Comparison of ENCODE assay signal across 13 cellular contexts in genomic region chr1:15957221-15958090, GRCh38. TPM values are rescaled to one million over a fixed set of nuclear protein-coding genes. Genes with fewer than 3 reads are reported as not detected.
DNase-seq lines count a peak whose midpoint lies in the region; ATAC-seq and TF ChIP-seq lines count a peak whose summit lies in the region.
"Had no signal": no experiment of that assay in that cellular context is flagged by ENCODE, and none has a peak within 500 bp of the region (broad histone marks: within the 10 kb centered on the region; RNA-seq: fewer than 3 reads in every experiment).

No MANE protein-coding gene starts in this region.

- H3K27ac Mint-ChIP-seq in stimulated activated naive CD8-positive, alpha-beta T cell treated with anti-CD3 and anti-CD28 coated beads, Interleukin-15, Interleukin-2, amounts not matched to agents 100 ng/mL and 50 ng/mL, for 24 hours: peak overlapping the region; percentile 91
- H3K27ac Mint-ChIP-seq in activated B cell treated with CpG ODN at 0.5 μM for 24 hours (peak overlapping the region; percentile 69), glutamatergic neuron (ENCODE audit: unreplicated experiment) (peak overlapping the region; percentile 73), type B pancreatic cell (peak overlapping the region; percentile 21)

- no peak for DNase-seq in stimulated activated naive CD8-positive, alpha-beta T cell treated with anti-CD3 and anti-CD28 coated beads, Interleukin-15, Interleukin-2, amounts not matched to agents 100 U/mL and 50 U/mL, for 24 hours
- DNase-seq in activated B cell treated with CpG ODN at 0.5 μM for 24 hours: no peak
- DNase-seq in glutamatergic neuron: no peak
- no peak for DNase-seq in type B pancreatic cell (ENCODE audit: extremely low spot score, unreplicated experiment)
- DNase-seq in cortex of kidney (lab: John Stamatoyannopoulos, UW): no peak
- DNase-seq in MV-4-11 (lab: John Stamatoyannopoulos, UW): no peak
- DNase-seq: NCI-H748 treated with DMSO at 0.1 percent for 48 hours; stimulated activated CD4-positive, alpha-beta T cell treated with anti-CD3 and anti-CD28 coated beads, Interleukin-4, amount 100 ng/mL, for 1 hour; T1000 had no signal

- peaks cover 98% of the 10 kb centered on the region for H3K4me1 Mint-ChIP-seq in stimulated activated naive CD8-positive, alpha-beta T cell treated with anti-CD3 and anti-CD28 coated beads, Interleukin-15, Interleukin-2, amounts not matched to agents 100 ng/mL and 50 ng/mL, for 24 hours (ENCODE audit: low read depth)
- peaks cover 71% of the 10 kb centered on the region for H3K4me1 Mint-ChIP-seq in activated B cell treated with CpG ODN at 0.5 μM for 24 hours
- peaks cover 33% of the 10 kb centered on the region for H3K4me1 Mint-ChIP-seq in glutamatergic neuron (ENCODE audit: low read depth, unreplicated experiment)
- peaks cover 60% of the 10 kb centered on the region for H3K4me1 Mint-ChIP-seq in type B pancreatic cell (ENCODE audit: unreplicated experiment)

- H3K4me3 Mint-ChIP-seq in stimulated activated naive CD8-positive, alpha-beta T cell treated with anti-CD3 and anti-CD28 coated beads, Interleukin-15, Interleukin-2, amounts not matched to agents 100 ng/mL and 50 ng/mL, for 24 hours: no peak overlapping the region
- H3K4me3 Mint-ChIP-seq in activated B cell treated with CpG ODN at 0.5 μM for 24 hours (no peak overlapping the region), glutamatergic neuron (ENCODE audit: unreplicated experiment) (peak overlapping the region; percentile 32), type B pancreatic cell (no peak overlapping the region)

- no peak for ATAC-seq in stimulated activated naive CD8-positive, alpha-beta T cell treated with anti-CD3 and anti-CD28 coated beads, Interleukin-15, Interleukin-2, amounts not matched to agents 100 U/mL and 50 U/mL, for 24 hours
- ATAC-seq in activated B cell treated with CpG ODN at 0.5 μM for 24 hours (ENCODE audit: low read depth): no peak
- no peak for ATAC-seq in HG03442 (IDR thresholded peaks at IDR 0.05; ENCODE audit: unreplicated experiment)

- TF ChIP-seq CTCF in activated B cell treated with CpG ODN at 0.5 μM for 24 hours (IDR thresholded peaks at IDR 0.05): no peak
- peak; percentile 53 for TF ChIP-seq CTCF in glutamatergic neuron (IDR thresholded peaks at IDR 0.05; ENCODE audit: partially characterized antibody, unreplicated experiment)
- TF ChIP-seq CTCF in type B pancreatic cell (conservative IDR thresholded peaks at IDR 0.05): peak; percentile 67

- intact Hi-C loops in activated B cell treated with CpG ODN at 0.5 μM for 24 hours (cut with micrococcal nuclease): loop anchor here (10.0 kb wide), 1 partner anchor 97 kb away; no protein-coding TSS in a partner anchor

- CTCF ChIA-PET in activated B cell treated with CpG ODN at 0.5 μM for 24 hours (lab: Charles Lee): interaction anchor here (1.0 to 2.7 kb wide), 3 partner anchors 18 to 142 kb away, joined by 3 to 10 read pairs (median 4); partner anchors contain the start of gene ZBTB17

- no peaks in the 10 kb centered on the region for H3K9me3 Mint-ChIP-seq in stimulated activated naive CD8-positive, alpha-beta T cell treated with anti-CD3 and anti-CD28 coated beads, Interleukin-15, Interleukin-2, amounts not matched to agents 100 ng/mL and 50 ng/mL, for 24 hours
- H3K9me3 Mint-ChIP-seq in activated B cell treated with CpG ODN at 0.5 μM for 24 hours: no peaks in the 10 kb centered on the region
- peaks cover 6% of the 10 kb centered on the region for H3K9me3 Mint-ChIP-seq in glutamatergic neuron (ENCODE audit: unreplicated experiment)
- H3K9me3 Mint-ChIP-seq in type B pancreatic cell: no peaks in the 10 kb centered on the region

- POLR2A ChIA-PET in activated B cell treated with CpG ODN at 0.5 μM for 24 hours (lab: Charles Lee): interaction anchor here (0.5 to 10.7 kb wide), 9 partner anchors 7 to 114 kb away, joined by 3 to 282 read pairs (median 5); partner anchors contain the start of gene ZBTB17

- H3K27me3 Mint-ChIP-seq in stimulated activated naive CD8-positive, alpha-beta T cell treated with anti-CD3 and anti-CD28 coated beads, Interleukin-15, Interleukin-2, amounts not matched to agents 100 ng/mL and 50 ng/mL, for 24 hours: no peaks in the 10 kb centered on the region
- H3K27me3 Mint-ChIP-seq in activated B cell treated with CpG ODN at 0.5 μM for 24 hours (no peaks in the 10 kb centered on the region), glutamatergic neuron (ENCODE audit: unreplicated experiment) (peaks cover 5% of the 10 kb centered on the region), type B pancreatic cell (no peaks in the 10 kb centered on the region)

- H3K36me3 Mint-ChIP-seq in stimulated activated naive CD8-positive, alpha-beta T cell treated with anti-CD3 and anti-CD28 coated beads, Interleukin-15, Interleukin-2, amounts not matched to agents 100 ng/mL and 50 ng/mL, for 24 hours (ENCODE audit: low read depth): peaks cover 50% of the 10 kb centered on the region
- H3K36me3 Mint-ChIP-seq in activated B cell treated with CpG ODN at 0.5 μM for 24 hours (ENCODE audit: low read depth): peaks cover 39% of the 10 kb centered on the region
- peaks cover 5% of the 10 kb centered on the region for H3K36me3 Mint-ChIP-seq in glutamatergic neuron (ENCODE audit: unreplicated experiment)
- peaks cover 11% of the 10 kb centered on the region for H3K36me3 Mint-ChIP-seq in type B pancreatic cell

RNA-seq across cellular contexts. Expression of gene ZBTB17, which starts 18.4 kb away (rescaled TPM):
- 109 and 121 TPM in 2 replicates for total RNA-seq in activated B cell treated with CpG ODN at 0.5 μM for 24 hours
- total RNA-seq in glutamatergic neuron (ENCODE audit: unreplicated experiment): 86.9 TPM
- 27.8 and 42.2 TPM in 2 replicates for total RNA-seq in type B pancreatic cell (ENCODE audit: low replicate concordance)

RNA-seq across cellular contexts. Expression of gene SRARP, which starts 46.6 kb away (rescaled TPM):
- total RNA-seq in activated B cell treated with CpG ODN at 0.5 μM for 24 hours (0.07 TPM in 1 of 2 replicates, not detected in the other), glutamatergic neuron (ENCODE audit: unreplicated experiment) (not detected), type B pancreatic cell (ENCODE audit: low replicate concordance) (not detected in 2 replicates)
- total RNA-seq: Daoy, ureter had no signal

Comparison
In these comparisons a context has a peak if more than half of its experiments do, and no peak if none do; other contexts are left out.
1. H3K27ac Mint-ChIP-seq: peak in every context shown above with its lines; median percentile 91 in stimulated activated naive CD8-positive, alpha-beta T cell treated with anti-CD3 and anti-CD28 coated beads, Interleukin-15, Interleukin-2, amounts not matched to agents 100 ng/mL and 50 ng/mL, for 24 hours; 73 in glutamatergic neuron; 69 in activated B cell treated with CpG ODN at 0.5 μM for 24 hours; 21 in type B pancreatic cell.